8 cellular contexts compared by ENCODE assay signal in genomic region chr15:94576889-94577533, GRCh38.
A peak's percentile ranks its signal among the peaks of the same experiment; 100 is the strongest.
DNase-seq lines count a peak whose midpoint lies in the region; ATAC-seq, FAIRE-seq and TF ChIP-seq lines count a peak whose summit lies in the region.

No MANE protein-coding gene starts in this region.

- DNase-seq in AML-193 (lab: John Stamatoyannopoulos, UW) (peak; percentile 31 to 32), GM12891 (ENCODE audit: insufficient read length, low spot score) (no peak), NCI-H69 (lab: John Stamatoyannopoulos, UW) (peak; percentile 33), right lobe of liver (no peak), NCI-H187 treated with DMSO at 0.1 percent for 48 hours (lab: John Stamatoyannopoulos, UW) (no peak), mesothelial cell of epicardium (ENCODE audit: low spot score in 2 of 2, unreplicated experiment in 2 of 2) (no peak)
- DNase-seq in activated naive CD8-positive, alpha-beta T cell treated with anti-CD3 and anti-CD28 coated beads, Interleukin-2, amount 10 ng/mL, durations not matched to agents 7 days and 5 days: no peak

- H3K27ac Mint-ChIP-seq in activated naive CD8-positive, alpha-beta T cell treated with anti-CD3 and anti-CD28 coated beads, Interleukin-2, amount 10 ng/mL, durations not matched to agents 7 days and 5 days: no peak overlapping the region
- H3K27ac Mint-ChIP-seq in mesothelial cell of epicardium: no peak overlapping the region

- H3K4me3 ChIP-seq in right lobe of liver: no peak overlapping the region

- TF ChIP-seq POLR2A in GM12891 (IDR thresholded peaks at IDR 0.05; ENCODE audit: low read depth, low read length) (no peak), right lobe of liver (IDR thresholded peaks at IDR 0.05) (no peak)

- no peaks in the 10 kb centered on the region for H3K36me3 Mint-ChIP-seq in activated naive CD8-positive, alpha-beta T cell treated with anti-CD3 and anti-CD28 coated beads, Interleukin-2, amount 10 ng/mL, durations not matched to agents 7 days and 5 days
- H3K36me3 Mint-ChIP-seq in mesothelial cell of epicardium: no peaks in the 10 kb centered on the region

- H3K27ac ChIP-seq in right lobe of liver: no peak overlapping the region

- H3K9me3 Mint-ChIP-seq in activated naive CD8-positive, alpha-beta T cell treated with anti-CD3 and anti-CD28 coated beads, Interleukin-2, amount 10 ng/mL, durations not matched to agents 7 days and 5 days: no peaks in the 10 kb centered on the region
- no peaks in the 10 kb centered on the region for H3K9me3 Mint-ChIP-seq in mesothelial cell of epicardium

- peak; percentile 81 for ATAC-seq in HG02759 (IDR thresholded peaks at IDR 0.05; ENCODE audit: unreplicated experiment)
- peak; percentile 36 for ATAC-seq in activated naive CD8-positive, alpha-beta T cell treated with anti-CD3 and anti-CD28 coated beads, Interleukin-2, amount 10 ng/mL, durations not matched to agents 7 days and 5 days (ENCODE audit: low read depth)
- ATAC-seq in right lobe of liver: peak; percentile 66 to 72 (median 69)

- H3K4me3 Mint-ChIP-seq in activated naive CD8-positive, alpha-beta T cell treated with anti-CD3 and anti-CD28 coated beads, Interleukin-2, amount 10 ng/mL, durations not matched to agents 7 days and 5 days: no peak overlapping the region
- no peak overlapping the region for H3K4me3 Mint-ChIP-seq in mesothelial cell of epicardium

- FAIRE-seq in GM12891 (lab: Jason Lieb, UNC): peak; percentile 95

- POLR2A ChIA-PET in activated naive CD8-positive, alpha-beta T cell treated with anti-CD3 and anti-CD28 coated beads, Interleukin-2, amount 10 ng/mL, durations not matched to agents 7 days and 5 days (lab: Charles Lee): no interaction called here

- 55% methylated on average over 11 of the region's 12 CpGs for WGBS in right lobe of liver (ENCODE audit: insufficient coverage, low coverage, low lambda C conversion rate, missing lambda C conversion rate)

- no peaks in the 10 kb centered on the region for H3K9me3 ChIP-seq in right lobe of liver

- H3K27me3 ChIP-seq in right lobe of liver: no peaks in the 10 kb centered on the region

- no peaks in the 10 kb centered on the region for H3K36me3 ChIP-seq in right lobe of liver

- peaks cover 2% of the 10 kb centered on the region for H3K4me1 Mint-ChIP-seq in activated naive CD8-positive, alpha-beta T cell treated with anti-CD3 and anti-CD28 coated beads, Interleukin-2, amount 10 ng/mL, durations not matched to agents 7 days and 5 days
- peaks cover 2% of the 10 kb centered on the region for H3K4me1 Mint-ChIP-seq in mesothelial cell of epicardium

- peaks cover 57% of the 10 kb centered on the region for H3K27me3 Mint-ChIP-seq in activated naive CD8-positive, alpha-beta T cell treated with anti-CD3 and anti-CD28 coated beads, Interleukin-2, amount 10 ng/mL, durations not matched to agents 7 days and 5 days
- H3K27me3 Mint-ChIP-seq in mesothelial cell of epicardium (ENCODE audit: low read depth): no peaks in the 10 kb centered on the region

- H3K4me1 ChIP-seq in right lobe of liver: no peaks in the 10 kb centered on the region

- TF ChIP-seq CTCF in right lobe of liver (IDR thresholded peaks at IDR 0.05) (peak; percentile 28 to 67 (median 56)), mesothelial cell of epicardium (IDR thresholded peaks at IDR 0.05; ENCODE audit: unreplicated experiment) (no peak)

- intact Hi-C loops in right lobe of liver (cut with DNase I): no loop called here

TF ChIP-seq in GM12891, 5 proteins besides CTCF, POLR2A, EP300 and RAD21:
- TF ChIP-seq TAF1 (IDR thresholded peaks at IDR 0.05; ENCODE audit: low read depth, low read length) (no peak), PAX5 (IDR thresholded peaks at IDR 0.05; ENCODE audit: insufficient read depth, low read length, severe bottlenecking) (no peak), POU2F2 (IDR thresholded peaks at IDR 0.05; ENCODE audit: low read depth, low read length) (no peak), POLR2AphosphoS5 (IDR thresholded peaks at IDR 0.05; ENCODE audit: low read depth, low read length) (no peak), SPI1 (IDR thresholded peaks at IDR 0.05; ENCODE audit: low read depth, low read length) (no peak)
TF ChIP-seq in GM12891: peak in this region for 0.

Comparison
In these comparisons a context has a peak if more than half of its experiments do, and no peak if none do; other contexts are left out.
1. DNase-seq: peak in AML-193 (2 of 2) and NCI-H69 (single experiment); none in GM12891 (single experiment), activated naive CD8-positive, alpha-beta T cell treated with anti-CD3 and anti-CD28 coated beads, Interleukin-2, amount 10 ng/mL, durations not matched to agents 7 days and 5 days (single experiment), right lobe of liver (0 of 3), NCI-H187 treated with DMSO at 0.1 percent for 48 hours (single experiment) and mesothelial cell of epicardium (0 of 2).
2. Peak in every context shown above with its lines, with median percentiles within 50 percentile points of each other: ATAC-seq.